ENCODE assay signal across 8 cellular contexts in the genomic region with DNA sequence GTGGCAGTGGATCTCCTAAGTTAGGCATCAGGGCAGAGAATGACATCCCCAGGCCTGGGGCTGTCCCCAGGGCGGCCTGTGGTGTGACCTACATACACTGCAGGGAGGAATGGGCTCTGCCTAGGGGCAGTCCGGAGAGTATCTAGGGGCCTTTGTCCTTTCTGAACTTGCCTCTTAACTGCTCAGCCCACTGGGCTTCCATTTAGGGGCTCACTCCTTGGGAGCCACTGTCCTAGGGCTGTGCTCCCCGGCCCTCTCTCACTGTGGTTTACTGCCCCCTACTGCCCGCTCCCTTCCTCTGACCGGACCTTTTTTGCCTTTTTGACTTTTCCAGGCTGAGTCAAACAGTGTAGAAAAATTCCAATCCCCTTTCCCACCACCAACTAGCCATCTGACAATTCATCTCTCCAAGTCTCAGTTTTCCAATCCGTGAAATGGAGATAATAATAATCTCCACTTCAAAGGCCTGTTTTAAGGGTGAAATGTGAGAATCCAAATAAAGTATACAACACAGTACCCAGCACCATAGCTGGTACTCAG.
DNase-seq lines count a peak whose midpoint lies in the region; ATAC-seq and TF ChIP-seq lines count a peak whose summit lies in the region.

No MANE protein-coding gene starts in this region.

- H3K4me1 ChIP-seq in mucosa of descending colon (ENCODE audit: low read depth), result no peaks in the 10 kb centered on the region

- H3K9me3 ChIP-seq in mucosa of descending colon, result no peaks in the 10 kb centered on the region

- DNase-seq in activated gamma-delta T cell treated with Interleukin-2 at 50 U/mL for 16 hours, result peak; percentile 35
- DNase-seq in activated gamma-delta T cell (lab: John Stamatoyannopoulos, UW), result no peak
- peak; percentile 80 for DNase-seq in NCI-H510A treated with DMSO at 0.1 percent for 48 hours (lab: John Stamatoyannopoulos, UW)
- peak; percentile 69 for DNase-seq in activated CD8-positive, alpha-beta T cell treated with anti-CD3 and anti-CD28 coated beads, Interleukin-2, amount 10 ng/mL, durations not matched to agents 7 days and 5 days
- peak; percentile 56 for DNase-seq in epithelial cell of esophagus (ENCODE audit: low read depth)
- peak in 2 of 3 donors; percentile 71 to 85 for DNase-seq in mucosa of descending colon

- H3K27me3 Mint-ChIP-seq in activated CD8-positive, alpha-beta T cell treated with anti-CD3 and anti-CD28 coated beads, Interleukin-2, amount 10 ng/mL, durations not matched to agents 7 days and 5 days (ENCODE audit: low read depth), result peaks cover 6% of the 10 kb centered on the region
- peaks cover 14% of the 10 kb centered on the region for H3K27me3 Mint-ChIP-seq in stimulated activated memory B cell treated with anti-CD40 and anti-IgM and Interleukin-4, amounts not matched to agents 10 μg/mL and 1 μg/mL and 100 μg/mL, for 72 hours

- intact Hi-C loops in mucosa of descending colon (cut with DNase I, micrococcal nuclease), result loop anchor here in 1 of 2 donors (1.0 kb wide), 1 partner anchor 233 kb away; no protein-coding TSS in a partner anchor

- H3K4me3 ChIP-seq in epithelial cell of esophagus (ENCODE audit: low read length) (no peak overlapping the region), mucosa of descending colon (no peak overlapping the region)

- CTCF ChIA-PET in activated CD8-positive, alpha-beta T cell treated with anti-CD3 and anti-CD28 coated beads, Interleukin-2, amount 10 ng/mL, durations not matched to agents 7 days and 5 days (lab: Charles Lee), result interaction anchor here (0.6 to 5.1 kb wide), 4 partner anchors 234 to 292 kb away, joined by 3 to 35 read pairs (median 8); a partner anchor contains a TSS

- peak; percentile 81 for ATAC-seq in activated CD8-positive, alpha-beta T cell treated with anti-CD3 and anti-CD28 coated beads, Interleukin-2, amount 10 ng/mL, durations not matched to agents 7 days and 5 days
- ATAC-seq in mucosa of descending colon, result peak; percentile 91
- ATAC-seq in stimulated activated memory B cell treated with anti-CD40 and anti-IgM and Interleukin-4, amounts not matched to agents 10 μg/mL and 1 μg/mL and 100 μg/mL, for 72 hours, result peak; percentile 67
- ATAC-seq in GM18868 (IDR thresholded peaks at IDR 0.05; ENCODE audit: unreplicated experiment), result no peak

- no peaks in the 10 kb centered on the region for H3K36me3 Mint-ChIP-seq in activated CD8-positive, alpha-beta T cell treated with anti-CD3 and anti-CD28 coated beads, Interleukin-2, amount 10 ng/mL, durations not matched to agents 7 days and 5 days (ENCODE audit: low read depth)
- H3K36me3 Mint-ChIP-seq in stimulated activated memory B cell treated with anti-CD40 and anti-IgM and Interleukin-4, amounts not matched to agents 10 μg/mL and 1 μg/mL and 100 μg/mL, for 72 hours, result no peaks in the 10 kb centered on the region

- no peak overlapping the region for H3K4me3 Mint-ChIP-seq in activated CD8-positive, alpha-beta T cell treated with anti-CD3 and anti-CD28 coated beads, Interleukin-2, amount 10 ng/mL, durations not matched to agents 7 days and 5 days
- H3K4me3 Mint-ChIP-seq in stimulated activated memory B cell treated with anti-CD40 and anti-IgM and Interleukin-4, amounts not matched to agents 10 μg/mL and 1 μg/mL and 100 μg/mL, for 72 hours, result no peak overlapping the region

- no peaks in the 10 kb centered on the region for H3K9me3 Mint-ChIP-seq in activated CD8-positive, alpha-beta T cell treated with anti-CD3 and anti-CD28 coated beads, Interleukin-2, amount 10 ng/mL, durations not matched to agents 7 days and 5 days (ENCODE audit: insufficient read depth)
- no peaks in the 10 kb centered on the region for H3K9me3 Mint-ChIP-seq in stimulated activated memory B cell treated with anti-CD40 and anti-IgM and Interleukin-4, amounts not matched to agents 10 μg/mL and 1 μg/mL and 100 μg/mL, for 72 hours

- TF ChIP-seq CTCF in epithelial cell of esophagus (IDR thresholded peaks at IDR 0.05; ENCODE audit: insufficient read depth, low read depth, low read length, missing control alignments) (peak; percentile 76), mucosa of descending colon (IDR thresholded peaks at IDR 0.05) (peak; percentile 39)

- H3K4me1 Mint-ChIP-seq in activated CD8-positive, alpha-beta T cell treated with anti-CD3 and anti-CD28 coated beads, Interleukin-2, amount 10 ng/mL, durations not matched to agents 7 days and 5 days (ENCODE audit: low read depth), result no peaks in the 10 kb centered on the region
- H3K4me1 Mint-ChIP-seq in stimulated activated memory B cell treated with anti-CD40 and anti-IgM and Interleukin-4, amounts not matched to agents 10 μg/mL and 1 μg/mL and 100 μg/mL, for 72 hours, result no peaks in the 10 kb centered on the region

- no peak overlapping the region for H3K27ac Mint-ChIP-seq in activated CD8-positive, alpha-beta T cell treated with anti-CD3 and anti-CD28 coated beads, Interleukin-2, amount 10 ng/mL, durations not matched to agents 7 days and 5 days
- H3K27ac Mint-ChIP-seq in stimulated activated memory B cell treated with anti-CD40 and anti-IgM and Interleukin-4, amounts not matched to agents 10 μg/mL and 1 μg/mL and 100 μg/mL, for 72 hours, result no peak overlapping the region

- no peaks in the 10 kb centered on the region for H3K36me3 ChIP-seq in mucosa of descending colon (ENCODE audit: low read depth)

- POLR2A ChIA-PET in activated CD8-positive, alpha-beta T cell treated with anti-CD3 and anti-CD28 coated beads, Interleukin-2, amount 10 ng/mL, durations not matched to agents 7 days and 5 days (lab: Charles Lee), result no interaction called here
